8 cellular contexts compared by ENCODE assay signal in the genomic region with DNA sequence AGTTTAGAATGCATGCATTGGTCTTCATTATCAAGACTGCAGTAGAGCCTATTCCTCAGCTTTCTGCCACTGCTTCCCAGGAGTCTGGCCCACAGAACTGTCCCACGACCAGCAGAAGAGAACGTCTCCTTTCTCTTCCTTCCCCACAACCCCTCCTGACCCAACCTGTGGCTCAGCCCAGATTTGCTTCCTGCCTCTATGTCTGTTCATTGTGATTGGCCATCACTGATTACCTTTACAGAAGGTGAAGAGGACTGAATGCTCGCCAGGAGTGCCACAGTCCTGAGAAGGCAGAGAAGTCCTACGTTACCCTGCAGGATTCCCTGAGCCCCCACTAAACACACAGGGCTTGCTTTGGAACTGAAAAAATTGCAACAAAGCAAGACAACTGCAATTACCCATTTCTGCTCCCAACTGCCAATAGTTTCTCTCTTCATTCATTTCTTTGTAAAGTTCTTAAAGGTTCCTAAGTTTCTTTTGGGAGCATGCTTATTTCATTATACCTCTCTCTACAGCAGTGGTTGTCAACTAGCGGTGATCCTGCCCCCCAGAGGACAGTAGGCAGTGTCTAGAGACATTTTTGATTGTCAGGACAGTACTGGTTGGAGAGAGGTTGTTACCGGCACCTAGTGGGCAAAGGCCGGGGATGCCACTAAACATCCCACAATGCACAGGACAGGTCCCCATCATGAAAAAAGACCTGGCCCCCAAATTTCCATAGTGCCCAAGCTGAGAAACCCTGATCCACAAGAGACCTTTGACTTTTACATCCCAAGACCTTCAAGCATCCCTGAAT. TPM values are rescaled to one million over a fixed set of nuclear protein-coding genes. Genes with fewer than 3 reads are reported as not detected.
A peak's percentile ranks its signal among the peaks of the same experiment; 100 is the strongest.
DNase-seq lines count a peak whose midpoint lies in the region; ATAC-seq and TF ChIP-seq lines count a peak whose summit lies in the region.

No MANE protein-coding gene starts in this region.

- H3K36me3 ChIP-seq in breast epithelium (no peaks in the 10 kb centered on the region), mucosa of descending colon (ENCODE audit: low read depth) (no peaks in the 10 kb centered on the region)

- H3K9me3 Mint-ChIP-seq in MCF 10A (ENCODE audit: unreplicated experiment) (no peaks in the 10 kb centered on the region), nephron progenitor cell (no peaks in the 10 kb centered on the region)

- no peaks in the 10 kb centered on the region for H3K27me3 ChIP-seq in breast epithelium

- H3K4me1 ChIP-seq in breast epithelium (peaks cover 0 to 6% of the 10 kb centered on the region in 2 donors), mucosa of descending colon (ENCODE audit: low read depth) (peaks cover 10% of the 10 kb centered on the region)

- POLR2A ChIA-PET in MCF 10A (lab: Yijun Ruan, JAX) = no interaction called here

- H3K4me1 Mint-ChIP-seq in MCF 10A (ENCODE audit: insufficient read depth, unreplicated experiment) (peaks cover 7% of the 10 kb centered on the region), nephron progenitor cell (peaks cover 32% of the 10 kb centered on the region)

- intact Hi-C loops in MCF 10A (cut with micrococcal nuclease) (no loop called here), breast epithelium (cut with DNase I; ENCODE audit: low total_unique reads) (no loop called here), mucosa of descending colon (cut with DNase I, micrococcal nuclease) (no loop called here)

- DNase-seq in MCF 10A (ENCODE audit: unreplicated experiment) = peak; percentile 57
- DNase-seq in breast epithelium (ENCODE audit: low spot score in 2 of 2) = no peak
- DNase-seq in NCI-H82 (lab: John Stamatoyannopoulos, UW) = peak; percentile 65
- peak in 19 of 61 donors; percentile 10 to 59 (median 34) for DNase-seq in caudate nucleus (lab: John Stamatoyannopoulos, UW)
- DNase-seq in nephron progenitor cell = no peak
- no peak for DNase-seq in mucosa of descending colon

- CTCF ChIA-PET in MCF 10A (lab: Yijun Ruan, JAX) = interaction anchor here (1.0 to 2.5 kb wide), 4 partner anchors 10 to 11 kb away, joined by 3 to 9 read pairs (median 5); no protein-coding TSS in a partner anchor

- no peak for TF ChIP-seq POLR2A in breast epithelium (IDR thresholded peaks at IDR 0.05)

- H3K27ac Mint-ChIP-seq in MCF 10A (ENCODE audit: low read depth, unreplicated experiment) (no peak overlapping the region), nephron progenitor cell (no peak overlapping the region)

- H3K27ac ChIP-seq in breast epithelium = no peak overlapping the region
- H3K27ac ChIP-seq in caudate nucleus (ENCODE audit: low read depth, low read length) = peak overlapping the region; percentile 87

- H3K36me3 Mint-ChIP-seq in MCF 10A (ENCODE audit: insufficient read depth, unreplicated experiment) = no peaks in the 10 kb centered on the region
- H3K36me3 Mint-ChIP-seq in nephron progenitor cell (ENCODE audit: low read depth) = peaks cover 5% of the 10 kb centered on the region

- H3K27me3 Mint-ChIP-seq in MCF 10A (ENCODE audit: insufficient read depth, unreplicated experiment) (no peaks in the 10 kb centered on the region), nephron progenitor cell (ENCODE audit: low read depth, poor library complexity) (no peaks in the 10 kb centered on the region)

- peak; percentile 24 for TF ChIP-seq CTCF in MCF 10A (IDR thresholded peaks at IDR 0.05; ENCODE audit: unreplicated experiment)
- TF ChIP-seq CTCF in breast epithelium (IDR thresholded peaks at IDR 0.05) = no peak
- TF ChIP-seq CTCF in nephron progenitor cell (IDR thresholded peaks at IDR 0.05) = peak; percentile 22
- no peak for TF ChIP-seq CTCF in mucosa of descending colon (IDR thresholded peaks at IDR 0.05)

- no peaks in the 10 kb centered on the region for H3K9me3 ChIP-seq in breast epithelium
- H3K9me3 ChIP-seq in mucosa of descending colon = no peaks in the 10 kb centered on the region

- no peak for ATAC-seq in GM18517 (IDR thresholded peaks at IDR 0.05; ENCODE audit: unreplicated experiment)
- ATAC-seq in HG03565 (IDR thresholded peaks at IDR 0.05; ENCODE audit: unreplicated experiment) = no peak
- ATAC-seq in mucosa of descending colon = no peak

- BruUV-seq in MCF 10A (replicated peaks; lab: Mats Ljungman, UMichigan) = no TSS peak

- no peak overlapping the region for H3K4me3 ChIP-seq in breast epithelium
- no peak overlapping the region for H3K4me3 ChIP-seq in mucosa of descending colon

- no peak overlapping the region for H3K4me3 Mint-ChIP-seq in MCF 10A (ENCODE audit: unreplicated experiment)
- H3K4me3 Mint-ChIP-seq in nephron progenitor cell = no peak overlapping the region

RNA-seq across cellular contexts. Expression of gene NAT9, which starts 4.5 kb away (rescaled TPM):
- 58.1 and 64.8 TPM in 2 replicates for total RNA-seq in MCF 10A (2022)
- 10 to 100 TPM; 20.6 to 41.3 (median 40.0) TPM for total RNA-seq in breast epithelium
- total RNA-seq in mucosa of descending colon = 10 to 100 TPM; 35.8 to 40.6 (median 39.8) TPM

RNA-seq across cellular contexts. Expression of gene NHERF1, which starts 32.2 kb away (rescaled TPM):
- total RNA-seq in MCF 10A (2022) = 23.9 and 25.3 TPM in 2 replicates
- total RNA-seq in breast epithelium = 10 to 100 TPM; 15.8 to 82.8 (median 36.4) TPM
- total RNA-seq in mucosa of descending colon = 100 to 1,000 TPM; 109 to 281 (median 164) TPM

RNA-seq across cellular contexts. Expression of gene RAB37, which starts 43.6 kb away (rescaled TPM):
- total RNA-seq in MCF 10A (2022) (not detected in 2 replicates), breast epithelium (1 to 10 TPM in 2 of 3 donors, under 1 TPM in 1; 0.98 to 2.1 (median 2.0) TPM), mucosa of descending colon (1 to 10 TPM; 4.3 to 9.8 (median 9.0) TPM)

Comparison
In these comparisons a context has a peak if more than half of its experiments do, and no peak if none do; other contexts are left out.
1. DNase-seq: peak in MCF 10A (single experiment) and NCI-H82 (single experiment); none in breast epithelium (0 of 2), nephron progenitor cell (single experiment) and mucosa of descending colon (0 of 3).
2. CTCF ChIP-seq: peak in MCF 10A (single experiment) and nephron progenitor cell (single experiment); none in breast epithelium (0 of 3) and mucosa of descending colon (single experiment).